ENCODE assay signal across 10 cellular contexts in genomic region chr11:76293189-76293631, GRCh38.
A peak's percentile ranks its signal among the peaks of the same experiment; 100 is the strongest.
DNase-seq lines count a peak whose midpoint lies in the region; ATAC-seq, FAIRE-seq and TF ChIP-seq lines count a peak whose summit lies in the region.
"Had no signal": no experiment of that assay in that cellular context is flagged by ENCODE, and none has a peak within 500 bp of the region (broad histone marks: within the 10 kb centered on the region; RNA-seq: fewer than 3 reads in every experiment).

No MANE protein-coding gene starts in this region.

- 2% methylated on average over 11 of the region's 11 CpGs for WGBS in GM12878 (ENCODE audit: insufficient coverage, insufficient replicate concordance, low lambda C conversion rate, missing lambda C conversion rate)
- 81 to 85% methylated on average over 11 of the region's 11 CpGs for WGBS in thyroid gland, 2 donors
- WGBS in right lobe of liver (ENCODE audit: insufficient coverage, low coverage, low lambda C conversion rate, missing lambda C conversion rate) = 61% methylated on average over 10 of the region's 11 CpGs

- RAD21 ChIA-PET in GM12878 (lab: Charles Lee; ENCODE audit: unreplicated experiment) = interaction anchor here (0.7 to 1.0 kb wide), 2 partner anchors 26 to 59 kb away, joined by 3 to 6 read pairs; no protein-coding TSS in a partner anchor

- ATAC-seq in GM19351 (IDR thresholded peaks at IDR 0.05; ENCODE audit: unreplicated experiment) = peak; percentile 66
- peak; percentile 57 for ATAC-seq in HG03064 (IDR thresholded peaks at IDR 0.05; ENCODE audit: low read depth, unreplicated experiment)
- peak; percentile 78 for ATAC-seq in GM12878
- no peak for ATAC-seq in right lobe of liver
- ATAC-seq: foreskin keratinocyte had no signal

- POLR2A ChIA-PET in GM12878 (lab: Charles Lee) = interaction anchor here (1.1 kb wide), 1 partner anchor 59 kb away, joined by 4 read pairs; no protein-coding TSS in a partner anchor

- no peak for TF ChIP-seq CTCF in GM12864 (IDR thresholded peaks at IDR 0.05; ENCODE audit: low read depth, low read length, missing control alignments)
- no peak for TF ChIP-seq CTCF in GM12878 (IDR thresholded peaks at IDR 0.05 in 2 of 3, conservative IDR thresholded peaks at IDR 0.05 in 1 of 3; ENCODE audit: control insufficient read depth in 2 of 3, extremely low read depth in 1 of 3, insufficient read depth in 1 of 3, low read depth in 3 of 3, low read length in 3 of 3)
- no peak for TF ChIP-seq CTCF in thyroid gland (IDR thresholded peaks at IDR 0.05)
- no peak for TF ChIP-seq CTCF in right lobe of liver (IDR thresholded peaks at IDR 0.05)

- H3K4me3 ChIP-seq in GM12864 (ENCODE audit: low read depth, low read length) = no peak overlapping the region
- H3K4me3 ChIP-seq in GM12878 = peak overlapping the region; percentile 38; the same call in 1 of the 2 replicates
- no peak overlapping the region for H3K4me3 ChIP-seq in thyroid gland (replicated peaks in 1 of 3)
- H3K4me3 ChIP-seq in right lobe of liver = no peak overlapping the region

- no TSS peak for BruUV-seq in GM12878 (replicated peaks; lab: Mats Ljungman, UMichigan)

- TF ChIP-seq EP300 in GM12878 (IDR thresholded peaks at IDR 0.05; ENCODE audit: borderline replicate concordance in 1 of 2, control insufficient read depth in 1 of 2, low read depth in 2 of 2, low read length in 2 of 2) = no peak; a peak in 1 of 4 replicates

- H3K9me3 ChIP-seq in GM12878 (replicated peaks; ENCODE audit: control insufficient read depth, insufficient read depth, low read length) (no peaks in the 10 kb centered on the region; the same call in 2 of the 3 replicates), thyroid gland (no peaks in the 10 kb centered on the region), right lobe of liver (no peaks in the 10 kb centered on the region)

- intact Hi-C loops in GM12878 (cut with micrococcal nuclease; ENCODE audit: unreplicated experiment) (loop anchor here (5.0 kb wide), 2 partner anchors 56 to 86 kb away; partner anchors contain the start of gene WNT11), thyroid gland (cut with DNase I) (no loop called here), right lobe of liver (cut with DNase I) (no loop called here)

- in situ Hi-C loops in GM12878 (cut with MboI) = no loop called here

- TF ChIP-seq POLR2A in GM12878 (IDR thresholded peaks at IDR 0.05; ENCODE audit: low read depth, low read length) (no peak), thyroid gland (IDR thresholded peaks at IDR 0.05) (no peak), right lobe of liver (IDR thresholded peaks at IDR 0.05) (no peak)

- TF ChIP-seq RAD21 in GM12878 (IDR thresholded peaks at IDR 0.05; ENCODE audit: insufficient read depth, low read depth, low read length) = no peak

- peak; percentile 42 for DNase-seq in GM12864 (ENCODE audit: low read depth)
- DNase-seq in GM12878 (ENCODE audit: low read depth, low spot score) = peak; percentile 71
- DNase-seq in thyroid gland = no peak
- DNase-seq in C1 segment of cervical spinal cord (lab: John Stamatoyannopoulos, UW) = no peak
- no peak for DNase-seq in right lobe of liver
- no peak for DNase-seq in NOMO-1 (lab: John Stamatoyannopoulos, UW; ENCODE audit: unreplicated experiment in 2 of 2)
- DNase-seq: DMS79, foreskin keratinocyte had no signal

- peak; percentile 97 for FAIRE-seq in GM12878 (lab: Jason Lieb, UNC)

- CTCF ChIA-PET in GM12878 (lab: Yijun Ruan, JAX) = interaction anchor here (1.5 to 2.7 kb wide), 2 partner anchors 26 to 85 kb away, joined by 5 to 18 read pairs; no protein-coding TSS in a partner anchor

- H3K4me2 ChIP-seq in GM12878 (ENCODE audit: control insufficient read depth, insufficient read depth) = peak overlapping the region; percentile 75

- H3K27ac ChIP-seq in GM12878 (ENCODE audit: control insufficient read depth, insufficient read depth) (no peak overlapping the region), thyroid gland (no peak overlapping the region), right lobe of liver (no peak overlapping the region)
- H3K27ac ChIP-seq: foreskin keratinocyte had no signal

- H3K36me3 ChIP-seq in GM12878 (ENCODE audit: control insufficient read depth in 2 of 2, insufficient read depth in 2 of 2, low read length in 1 of 2) (no peaks in the 10 kb centered on the region), thyroid gland (no peaks in the 10 kb centered on the region), right lobe of liver (no peaks in the 10 kb centered on the region)

- no peaks in the 10 kb centered on the region for H3K79me2 ChIP-seq in GM12878 (ENCODE audit: control insufficient read depth, insufficient read depth, low read length)

- H4K20me1 ChIP-seq in GM12878 (ENCODE audit: control insufficient read depth, insufficient read depth) = no peaks in the 10 kb centered on the region

- H3K4me1 ChIP-seq in GM12878 (ENCODE audit: control insufficient read depth, insufficient read depth, low read length) (peaks cover 31% of the 10 kb centered on the region), thyroid gland (no peaks in the 10 kb centered on the region), right lobe of liver (no peaks in the 10 kb centered on the region)
- H3K4me1 ChIP-seq: foreskin keratinocyte had no signal

- no peaks in the 10 kb centered on the region; a peak in 2 of 4 replicates for H3K27me3 ChIP-seq in GM12878 (replicated peaks in 1 of 2; ENCODE audit: control insufficient read depth in 2 of 2, insufficient read depth in 2 of 2, low read length in 1 of 2)
- no peaks in the 10 kb centered on the region for H3K27me3 ChIP-seq in thyroid gland
- no peaks in the 10 kb centered on the region for H3K27me3 ChIP-seq in right lobe of liver
- H3K27me3 ChIP-seq: foreskin keratinocyte had no signal

- H2AFZ ChIP-seq in GM12878 (ENCODE audit: control insufficient read depth, low read depth, low read length) = no peak overlapping the region

- H3K9ac ChIP-seq in GM12878 (ENCODE audit: control insufficient read depth, insufficient read depth, low read length) = no peak overlapping the region

- SMC1A ChIA-PET in GM12878 (lab: Charles Lee; ENCODE audit: uncharacterized antibody, unreplicated experiment) = interaction anchor here (0.9 to 2.0 kb wide), 2 partner anchors 62 to 85 kb away, joined by 3 to 10 read pairs; no protein-coding TSS in a partner anchor

TF ChIP-seq in GM12878, 131 proteins besides CTCF, POLR2A, EP300 and RAD21 (continues in another document):
- TF ChIP-seq, protein P1, sequence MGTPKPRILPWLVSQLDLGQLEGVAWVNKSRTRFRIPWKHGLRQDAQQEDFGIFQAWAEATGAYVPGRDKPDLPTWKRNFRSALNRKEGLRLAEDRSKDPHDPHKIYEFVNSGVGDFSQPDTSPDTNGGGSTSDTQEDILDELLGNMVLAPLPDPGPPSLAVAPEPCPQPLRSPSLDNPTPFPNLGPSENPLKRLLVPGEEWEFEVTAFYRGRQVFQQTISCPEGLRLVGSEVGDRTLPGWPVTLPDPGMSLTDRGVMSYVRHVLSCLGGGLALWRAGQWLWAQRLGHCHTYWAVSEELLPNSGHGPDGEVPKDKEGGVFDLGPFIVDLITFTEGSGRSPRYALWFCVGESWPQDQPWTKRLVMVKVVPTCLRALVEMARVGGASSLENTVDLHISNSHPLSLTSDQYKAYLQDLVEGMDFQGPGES (IDR thresholded peaks at IDR 0.05) = no peak
- TF ChIP-seq RCOR1 (conservative IDR thresholded peaks at IDR 0.05; ENCODE audit: low read depth, low read length) = no peak
- no peak for TF ChIP-seq BRCA1 (IDR thresholded peaks at IDR 0.05; ENCODE audit: low read depth, low read length)
- TF ChIP-seq HDAC2 (IDR thresholded peaks at IDR 0.05) = no peak
- TF ChIP-seq BHLHE40 (IDR thresholded peaks at IDR 0.05; ENCODE audit: borderline replicate concordance in 1 of 2, low read depth in 2 of 2, low read length in 1 of 2) = no peak
- no peak for TF ChIP-seq FOS (IDR thresholded peaks at IDR 0.05; ENCODE audit: borderline replicate concordance, extremely low read depth, insufficient read length)
- 0 out of 3 replicates have a peak, but pooled peaks have one; percentile 13 for TF ChIP-seq POU2F2 (IDR thresholded peaks at IDR 0.05; ENCODE audit: borderline replicate concordance, low read depth, low read length)
- no peak for TF ChIP-seq RFX5 (IDR thresholded peaks at IDR 0.05; ENCODE audit: low read depth, low read length)
- TF ChIP-seq MEF2A (IDR thresholded peaks at IDR 0.05; ENCODE audit: insufficient read depth, low read depth, low read length) = 0 out of 2 replicates have a peak, but pooled peaks have one; percentile 26
- TF ChIP-seq RELA (IDR thresholded peaks at IDR 0.05; ENCODE audit: borderline replicate concordance, partially characterized antibody) = no peak
- TF ChIP-seq HDGF (IDR thresholded peaks at IDR 0.05) = no peak
- TF ChIP-seq MYC (IDR thresholded peaks at IDR 0.05; ENCODE audit: insufficient read depth, insufficient read length, insufficient replicate concordance, low read length, severe bottlenecking) = no peak
- TF ChIP-seq TCF12 (IDR thresholded peaks at IDR 0.05; ENCODE audit: low read depth, low read length) = no peak
- no peak for TF ChIP-seq SMAD5 (IDR thresholded peaks at IDR 0.05; ENCODE audit: low read depth)
- no peak for TF ChIP-seq PML (IDR thresholded peaks at IDR 0.05; ENCODE audit: low read length)
- no peak for TF ChIP-seq ZZZ3 (IDR thresholded peaks at IDR 0.05; ENCODE audit: control insufficient read depth, insufficient read length, low read depth)
- no peak for TF ChIP-seq BCL11A (IDR thresholded peaks at IDR 0.05; ENCODE audit: low read depth, low read length)
- no peak for TF ChIP-seq EZH2 (IDR thresholded peaks at IDR 0.05; ENCODE audit: borderline replicate concordance, control insufficient read depth, low read depth, low read length)
- no peak for TF ChIP-seq SREBF1 (IDR thresholded peaks at IDR 0.05; ENCODE audit: low read length)
- no peak for TF ChIP-seq FOXM1 (IDR thresholded peaks at IDR 0.05; ENCODE audit: low read depth, low read length)
- TF ChIP-seq MTA2 (IDR thresholded peaks at IDR 0.05; ENCODE audit: low read depth) = peak; percentile 39; the same call in 1 of the 2 replicates

Comparison
In these comparisons a context has a peak if more than half of its experiments do, and no peak if none do; other contexts are left out.
1. DNase-seq: peak in GM12864 (single experiment) and GM12878 (single experiment); none in thyroid gland (0 of 2), C1 segment of cervical spinal cord (0 of 14), right lobe of liver (0 of 3) and NOMO-1 (0 of 2).
2. ATAC-seq: peak in GM19351 (single experiment), HG03064 (single experiment) and GM12878 (single experiment); none in right lobe of liver (0 of 4).